In the genomic region with DNA sequence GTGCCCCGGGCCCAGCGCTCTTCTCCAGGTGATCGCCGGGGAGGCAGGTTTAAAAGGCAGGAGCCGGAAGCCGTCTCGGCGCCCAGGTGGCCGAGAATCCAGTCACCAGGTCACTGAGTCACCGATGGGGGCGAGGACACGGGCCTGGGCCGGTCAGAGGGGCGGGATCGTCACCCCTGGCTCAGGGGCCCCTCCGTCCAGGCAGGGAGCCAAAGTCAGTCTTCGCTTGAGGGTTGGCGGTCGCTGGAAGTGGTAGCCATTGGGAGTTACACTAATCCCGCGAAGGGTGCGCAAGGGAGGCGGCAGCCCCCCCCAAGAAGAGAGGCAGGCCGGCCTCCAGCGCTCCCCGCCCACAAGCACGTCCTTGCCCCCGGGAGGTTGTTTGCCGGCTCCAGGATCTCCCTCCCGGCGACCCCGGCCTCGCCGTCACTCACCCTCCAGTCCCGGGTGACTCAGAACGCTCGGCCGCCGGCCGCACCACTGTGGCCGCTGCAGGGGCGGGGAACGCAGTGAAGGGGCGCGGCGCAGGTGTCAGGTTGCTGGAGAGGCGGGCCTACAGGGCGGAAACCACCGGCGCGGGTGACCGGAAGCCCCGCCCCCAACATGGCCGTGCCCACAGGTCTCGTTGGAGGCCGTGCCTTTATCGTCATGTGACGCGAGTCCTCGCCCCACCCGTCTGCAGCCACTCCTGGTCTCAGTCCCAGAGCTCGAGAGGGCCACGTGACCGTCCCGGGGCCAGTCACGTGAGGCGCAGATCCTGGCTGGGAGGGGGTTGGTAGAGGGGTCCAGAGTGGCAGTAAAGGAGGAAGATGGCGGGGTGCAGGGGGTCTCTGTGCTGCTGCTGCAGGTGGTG, we compare ENCODE assay signal across 1 cellular context.
TF ChIP-seq lines count a peak whose summit lies in the region.

A gene with protein sequence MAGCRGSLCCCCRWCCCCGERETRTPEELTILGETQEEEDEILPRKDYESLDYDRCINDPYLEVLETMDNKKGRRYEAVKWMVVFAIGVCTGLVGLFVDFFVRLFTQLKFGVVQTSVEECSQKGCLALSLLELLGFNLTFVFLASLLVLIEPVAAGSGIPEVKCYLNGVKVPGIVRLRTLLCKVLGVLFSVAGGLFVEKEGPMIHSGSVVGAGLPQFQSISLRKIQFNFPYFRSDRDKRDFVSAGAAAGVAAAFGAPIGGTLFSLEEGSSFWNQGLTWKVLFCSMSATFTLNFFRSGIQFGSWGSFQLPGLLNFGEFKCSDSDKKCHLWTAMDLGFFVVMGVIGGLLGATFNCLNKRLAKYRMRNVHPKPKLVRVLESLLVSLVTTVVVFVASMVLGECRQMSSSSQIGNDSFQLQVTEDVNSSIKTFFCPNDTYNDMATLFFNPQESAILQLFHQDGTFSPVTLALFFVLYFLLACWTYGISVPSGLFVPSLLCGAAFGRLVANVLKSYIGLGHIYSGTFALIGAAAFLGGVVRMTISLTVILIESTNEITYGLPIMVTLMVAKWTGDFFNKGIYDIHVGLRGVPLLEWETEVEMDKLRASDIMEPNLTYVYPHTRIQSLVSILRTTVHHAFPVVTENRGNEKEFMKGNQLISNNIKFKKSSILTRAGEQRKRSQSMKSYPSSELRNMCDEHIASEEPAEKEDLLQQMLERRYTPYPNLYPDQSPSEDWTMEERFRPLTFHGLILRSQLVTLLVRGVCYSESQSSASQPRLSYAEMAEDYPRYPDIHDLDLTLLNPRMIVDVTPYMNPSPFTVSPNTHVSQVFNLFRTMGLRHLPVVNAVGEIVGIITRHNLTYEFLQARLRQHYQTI (plus strand): TSS at position 738 of the 853 bp plus-strand sequence. CDS start 72 bp downstream, at position 810.
A gene (minus strand): TSS at position 511 of the 853 bp plus-strand sequence. CDS start 2,848 bp downstream, outside the sequence.

TF ChIP-seq in HEK293, 187 proteins besides CTCF, POLR2A, EP300 and RAD21 (continued from another document):
- TF ChIP-seq, protein P1, sequence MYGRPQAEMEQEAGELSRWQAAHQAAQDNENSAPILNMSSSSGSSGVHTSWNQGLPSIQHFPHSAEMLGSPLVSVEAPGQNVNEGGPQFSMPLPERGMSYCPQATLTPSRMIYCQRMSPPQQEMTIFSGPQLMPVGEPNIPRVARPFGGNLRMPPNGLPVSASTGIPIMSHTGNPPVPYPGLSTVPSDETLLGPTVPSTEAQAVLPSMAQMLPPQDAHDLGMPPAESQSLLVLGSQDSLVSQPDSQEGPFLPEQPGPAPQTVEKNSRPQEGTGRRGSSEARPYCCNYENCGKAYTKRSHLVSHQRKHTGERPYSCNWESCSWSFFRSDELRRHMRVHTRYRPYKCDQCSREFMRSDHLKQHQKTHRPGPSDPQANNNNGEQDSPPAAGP (tag by site-specific recombination; IDR thresholded peaks at IDR 0.05) = peak; percentile 72; the same call in 1 of the 2 replicates
- TF ChIP-seq, protein P2, sequence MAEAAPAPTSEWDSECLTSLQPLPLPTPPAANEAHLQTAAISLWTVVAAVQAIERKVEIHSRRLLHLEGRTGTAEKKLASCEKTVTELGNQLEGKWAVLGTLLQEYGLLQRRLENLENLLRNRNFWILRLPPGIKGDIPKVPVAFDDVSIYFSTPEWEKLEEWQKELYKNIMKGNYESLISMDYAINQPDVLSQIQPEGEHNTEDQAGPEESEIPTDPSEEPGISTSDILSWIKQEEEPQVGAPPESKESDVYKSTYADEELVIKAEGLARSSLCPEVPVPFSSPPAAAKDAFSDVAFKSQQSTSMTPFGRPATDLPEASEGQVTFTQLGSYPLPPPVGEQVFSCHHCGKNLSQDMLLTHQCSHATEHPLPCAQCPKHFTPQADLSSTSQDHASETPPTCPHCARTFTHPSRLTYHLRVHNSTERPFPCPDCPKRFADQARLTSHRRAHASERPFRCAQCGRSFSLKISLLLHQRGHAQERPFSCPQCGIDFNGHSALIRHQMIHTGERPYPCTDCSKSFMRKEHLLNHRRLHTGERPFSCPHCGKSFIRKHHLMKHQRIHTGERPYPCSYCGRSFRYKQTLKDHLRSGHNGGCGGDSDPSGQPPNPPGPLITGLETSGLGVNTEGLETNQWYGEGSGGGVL (tag by site-specific recombination; IDR thresholded peaks at IDR 0.05) = peak; percentile 78
- no peak for TF ChIP-seq ZNF600 (tag by site-specific recombination; IDR thresholded peaks at IDR 0.05)
- TF ChIP-seq ZNF239 (tag by site-specific recombination; IDR thresholded peaks at IDR 0.05) = no peak
- TF ChIP-seq, protein P3, sequence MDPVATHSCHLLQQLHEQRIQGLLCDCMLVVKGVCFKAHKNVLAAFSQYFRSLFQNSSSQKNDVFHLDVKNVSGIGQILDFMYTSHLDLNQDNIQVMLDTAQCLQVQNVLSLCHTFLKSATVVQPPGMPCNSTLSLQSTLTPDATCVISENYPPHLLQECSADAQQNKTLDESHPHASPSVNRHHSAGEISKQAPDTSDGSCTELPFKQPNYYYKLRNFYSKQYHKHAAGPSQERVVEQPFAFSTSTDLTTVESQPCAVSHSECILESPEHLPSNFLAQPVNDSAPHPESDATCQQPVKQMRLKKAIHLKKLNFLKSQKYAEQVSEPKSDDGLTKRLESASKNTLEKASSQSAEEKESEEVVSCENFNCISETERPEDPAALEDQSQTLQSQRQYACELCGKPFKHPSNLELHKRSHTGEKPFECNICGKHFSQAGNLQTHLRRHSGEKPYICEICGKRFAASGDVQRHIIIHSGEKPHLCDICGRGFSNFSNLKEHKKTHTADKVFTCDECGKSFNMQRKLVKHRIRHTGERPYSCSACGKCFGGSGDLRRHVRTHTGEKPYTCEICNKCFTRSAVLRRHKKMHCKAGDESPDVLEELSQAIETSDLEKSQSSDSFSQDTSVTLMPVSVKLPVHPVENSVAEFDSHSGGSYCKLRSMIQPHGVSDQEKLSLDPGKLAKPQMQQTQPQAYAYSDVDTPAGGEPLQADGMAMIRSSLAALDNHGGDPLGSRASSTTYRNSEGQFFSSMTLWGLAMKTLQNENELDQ (tag by site-specific recombination; IDR thresholded peaks at IDR 0.05; ENCODE audit: low read depth) = no peak
- TF ChIP-seq SALL2 (tag by site-specific recombination; IDR thresholded peaks at IDR 0.05; ENCODE audit: borderline replicate concordance) = no peak
- peak; percentile 56 for TF ChIP-seq OSR2 (tag by site-specific recombination; IDR thresholded peaks at IDR 0.05)
- no peak for TF ChIP-seq ZNF521 (tag by site-specific recombination; IDR thresholded peaks at IDR 0.05)
- TF ChIP-seq ZNF629 (tag by site-specific recombination; IDR thresholded peaks at IDR 0.05) = peak; percentile 94
- TF ChIP-seq, protein P4, sequence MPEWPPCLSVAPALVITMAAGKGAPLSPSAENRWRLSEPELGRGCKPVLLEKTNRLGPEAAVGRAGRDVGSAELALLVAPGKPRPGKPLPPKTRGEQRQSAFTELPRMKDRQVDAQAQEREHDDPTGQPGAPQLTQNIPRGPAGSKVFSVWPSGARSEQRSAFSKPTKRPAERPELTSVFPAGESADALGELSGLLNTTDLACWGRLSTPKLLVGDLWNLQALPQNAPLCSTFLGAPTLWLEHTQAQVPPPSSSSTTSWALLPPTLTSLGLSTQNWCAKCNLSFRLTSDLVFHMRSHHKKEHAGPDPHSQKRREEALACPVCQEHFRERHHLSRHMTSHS (tag by site-specific recombination; IDR thresholded peaks at IDR 0.05) = no peak
- TF ChIP-seq, protein P5, sequence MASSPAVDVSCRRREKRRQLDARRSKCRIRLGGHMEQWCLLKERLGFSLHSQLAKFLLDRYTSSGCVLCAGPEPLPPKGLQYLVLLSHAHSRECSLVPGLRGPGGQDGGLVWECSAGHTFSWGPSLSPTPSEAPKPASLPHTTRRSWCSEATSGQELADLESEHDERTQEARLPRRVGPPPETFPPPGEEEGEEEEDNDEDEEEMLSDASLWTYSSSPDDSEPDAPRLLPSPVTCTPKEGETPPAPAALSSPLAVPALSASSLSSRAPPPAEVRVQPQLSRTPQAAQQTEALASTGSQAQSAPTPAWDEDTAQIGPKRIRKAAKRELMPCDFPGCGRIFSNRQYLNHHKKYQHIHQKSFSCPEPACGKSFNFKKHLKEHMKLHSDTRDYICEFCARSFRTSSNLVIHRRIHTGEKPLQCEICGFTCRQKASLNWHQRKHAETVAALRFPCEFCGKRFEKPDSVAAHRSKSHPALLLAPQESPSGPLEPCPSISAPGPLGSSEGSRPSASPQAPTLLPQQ (tag by site-specific recombination; IDR thresholded peaks at IDR 0.05) = no peak; the same call in 1 of the 2 replicates
